In genomic region chr9:130523921-130524320, GRCh38 we compare ENCODE assay signal across 20 cellular contexts.
"Had no signal": no experiment of that assay in that cellular context is flagged by ENCODE, and none has a peak within 500 bp of the region (broad histone marks: within the 10 kb centered on the region; RNA-seq: fewer than 3 reads in every experiment).

No MANE protein-coding gene starts in this region.

- DNase-seq: activated CD4-positive, alpha-beta memory T cell treated with anti-CD3 and anti-CD28 coated beads for 36 hours; activated CD4-positive, alpha-beta T cell treated with anti-CD3 and anti-CD28 coated beads for 4 hours; activated effector memory CD4-positive, alpha-beta T cell treated with Interleukin-2 at 50 U/mL for 16 hours; activated naive CD4-positive, alpha-beta T cell treated with anti-CD3 and anti-CD28 coated beads for 36 hours; activated naive CD8-positive, alpha-beta T cell treated with anti-CD3 and anti-CD28 coated beads, Interleukin-2, amount 50 U/mL, for 24 hours; activated T-cell treated with anti-CD3 and anti-CD28 coated beads, Interleukin-2, amount 50 U/mL, for 72 hours; body of pancreas; effector CD8-positive, alpha-beta T cell; foreskin keratinocyte; sigmoid colon; stimulated activated CD4-positive, alpha-beta T cell treated with anti-CD3 and anti-CD28 coated beads, Interleukin-15, amount 100 ng/mL, for 24 hours; stimulated activated CD8-positive, alpha-beta memory T cell treated with anti-CD3 and anti-CD28 coated beads, Interleukin-4, amount 100 ng/mL, for 48 hours; stimulated activated naive B cell treated with anti-CD40 and anti-IgM and Interleukin-4, amounts not matched to agents 10 μg/mL and 1 μg/mL and 100 μg/mL, for 72 hours; T-cell; transverse colon had no signal

- H3K9me3 ChIP-seq: body of pancreas, sigmoid colon, transverse colon had no signal

- H3K4me3 Mint-ChIP-seq: activated CD4-positive, alpha-beta memory T cell treated with anti-CD3 and anti-CD28 coated beads for 36 hours; activated naive CD4-positive, alpha-beta T cell treated with anti-CD3 and anti-CD28 coated beads for 36 hours; activated naive CD8-positive, alpha-beta T cell treated with anti-CD3 and anti-CD28 coated beads, Interleukin-2, amount 50 U/mL, for 24 hours; activated T-cell treated with anti-CD3 and anti-CD28 coated beads, Interleukin-2, amount 50 U/mL, for 72 hours; dendritic cell treated with granulocyte-macrophage colony-stimulating factor and Interleukin-4, amounts not matched to agents 40 ng/mL and 50 ng/mL, for 4 days; nephron; stimulated activated naive B cell treated with anti-CD40 and anti-IgM and Interleukin-4, amounts not matched to agents 10 μg/mL and 1 μg/mL and 100 μg/mL, for 72 hours; T-cell; T-helper 2 cell treated with Interferon-gamma antibody and Interleukin-4, amounts not matched to agents 5 μg/mL and 100 μg/mL, for 36 hours had no signal

- H3K9me3 Mint-ChIP-seq: activated CD4-positive, alpha-beta memory T cell treated with anti-CD3 and anti-CD28 coated beads for 36 hours; activated naive CD4-positive, alpha-beta T cell treated with anti-CD3 and anti-CD28 coated beads for 36 hours; activated naive CD8-positive, alpha-beta T cell treated with anti-CD3 and anti-CD28 coated beads, Interleukin-2, amount 50 U/mL, for 24 hours; activated T-cell treated with anti-CD3 and anti-CD28 coated beads, Interleukin-2, amount 50 U/mL, for 72 hours; dendritic cell treated with granulocyte-macrophage colony-stimulating factor and Interleukin-4, amounts not matched to agents 40 ng/mL and 50 ng/mL, for 4 days; nephron; T-cell; T-helper 2 cell treated with Interferon-gamma antibody and Interleukin-4, amounts not matched to agents 5 μg/mL and 100 μg/mL, for 36 hours had no signal

- H3K4me1 ChIP-seq: body of pancreas, foreskin keratinocyte, sigmoid colon, transverse colon had no signal

- H3K27ac Mint-ChIP-seq: activated CD4-positive, alpha-beta memory T cell treated with anti-CD3 and anti-CD28 coated beads for 36 hours; activated naive CD4-positive, alpha-beta T cell treated with anti-CD3 and anti-CD28 coated beads for 36 hours; activated naive CD8-positive, alpha-beta T cell treated with anti-CD3 and anti-CD28 coated beads, Interleukin-2, amount 50 U/mL, for 24 hours; activated T-cell treated with anti-CD3 and anti-CD28 coated beads, Interleukin-2, amount 50 U/mL, for 72 hours; dendritic cell treated with granulocyte-macrophage colony-stimulating factor and Interleukin-4, amounts not matched to agents 40 ng/mL and 50 ng/mL, for 4 days; nephron; stimulated activated naive B cell treated with anti-CD40 and anti-IgM and Interleukin-4, amounts not matched to agents 10 μg/mL and 1 μg/mL and 100 μg/mL, for 72 hours; T-cell; T-helper 2 cell treated with Interferon-gamma antibody and Interleukin-4, amounts not matched to agents 5 μg/mL and 100 μg/mL, for 36 hours had no signal

- H3K4me1 Mint-ChIP-seq: T-cell had no signal

- H3K27ac ChIP-seq: body of pancreas, cardiac muscle cell, foreskin keratinocyte, sigmoid colon, transverse colon had no signal

- H3K27me3 ChIP-seq: body of pancreas, cardiac muscle cell had no signal

- H3K36me3 Mint-ChIP-seq: activated CD4-positive, alpha-beta memory T cell treated with anti-CD3 and anti-CD28 coated beads for 36 hours; stimulated activated naive B cell treated with anti-CD40 and anti-IgM and Interleukin-4, amounts not matched to agents 10 μg/mL and 1 μg/mL and 100 μg/mL, for 72 hours; T-cell had no signal

- ATAC-seq: activated naive CD8-positive, alpha-beta T cell treated with anti-CD3 and anti-CD28 coated beads, Interleukin-2, amount 50 U/mL, for 24 hours; activated T-cell treated with anti-CD3 and anti-CD28 coated beads, Interleukin-2, amount 50 U/mL, for 72 hours; body of pancreas; foreskin keratinocyte; stimulated activated naive B cell treated with anti-CD40 and anti-IgM and Interleukin-4, amounts not matched to agents 10 μg/mL and 1 μg/mL and 100 μg/mL, for 72 hours; T-cell had no signal

- H3K4me2 ChIP-seq: smooth muscle cell had no signal
